19 cellular contexts compared by ENCODE assay signal in genomic region chr20:3509064-3509463, GRCh38.
"Had no signal": no experiment of that assay in that cellular context is flagged by ENCODE, and none has a peak within 500 bp of the region (broad histone marks: within the 10 kb centered on the region; RNA-seq: fewer than 3 reads in every experiment).

No MANE protein-coding gene starts in this region.

- ATAC-seq: mucosa of descending colon; naive thymus-derived CD8-positive, alpha-beta T cell had no signal

- H3K4me3 ChIP-seq: dorsolateral prefrontal cortex, hepatocyte, mucosa of descending colon, sigmoid colon, skin epidermis, suprapubic skin, thyroid gland had no signal

- H3K27me3 Mint-ChIP-seq: naive thymus-derived CD8-positive, alpha-beta T cell; type B pancreatic cell had no signal

- H3K27ac ChIP-seq: dorsolateral prefrontal cortex, neutrophil, sigmoid colon, skin epidermis, suprapubic skin, thyroid gland had no signal

- H3K27ac Mint-ChIP-seq: naive thymus-derived CD8-positive, alpha-beta T cell had no signal

- H3K27me3 ChIP-seq: dorsolateral prefrontal cortex, hepatocyte, neutrophil, sigmoid colon, suprapubic skin, thyroid gland had no signal

- H3K36me3 ChIP-seq: neutrophil, sigmoid colon, suprapubic skin, thyroid gland had no signal

- DNase-seq: cortex of kidney; dorsolateral prefrontal cortex; effector CD8-positive, alpha-beta T cell; foreskin melanocyte; head of caudate nucleus; left colon; mammary epithelial cell; mucosa of descending colon; naive thymus-derived CD8-positive, alpha-beta T cell; sigmoid colon; stimulated activated CD4-positive, alpha-beta T cell treated with anti-CD3 and anti-CD28 coated beads, Interleukin-2, amount 100 ng/mL, for 24 hours; stimulated activated CD4-positive, alpha-beta T cell treated with anti-CD3 and anti-CD28 coated beads, Interleukin-4, amount 100 ng/mL, for 4 hours; stimulated activated naive CD4-positive, alpha-beta T cell; thyroid gland had no signal

- H3K4me3 Mint-ChIP-seq: naive thymus-derived CD8-positive, alpha-beta T cell; type B pancreatic cell had no signal

- H3K36me3 Mint-ChIP-seq: type B pancreatic cell had no signal

- H3K9me3 Mint-ChIP-seq: type B pancreatic cell had no signal

- H3K9me3 ChIP-seq: mucosa of descending colon, neutrophil, sigmoid colon, suprapubic skin, thyroid gland had no signal
